ENCODE assay signal across 10 cellular contexts in genomic region chr2:55961318-55961911, GRCh38. TPM values are rescaled to one million over a fixed set of nuclear protein-coding genes. Genes with fewer than 3 reads are reported as not detected.
DNase-seq lines count a peak whose midpoint lies in the region; ATAC-seq and TF ChIP-seq lines count a peak whose summit lies in the region.
"Had no signal": no experiment of that assay in that cellular context is flagged by ENCODE, and none has a peak within 500 bp of the region (broad histone marks: within the 10 kb centered on the region; RNA-seq: fewer than 3 reads in every experiment).

No MANE protein-coding gene starts in this region.

- H3K4me3 ChIP-seq in Caco-2 (ENCODE audit: low read depth, low read length) (no peak overlapping the region), astrocyte of the spinal cord (ENCODE audit: low read depth, low read length) (no peak overlapping the region), kidney epithelial cell (ENCODE audit: low read depth, low read length) (no peak overlapping the region)

- in situ Hi-C loops in astrocyte of the spinal cord (cut with HindIII; ENCODE audit: low sequenced_read_pairs): no loop called here

- ATAC-seq in GM21526 (IDR thresholded peaks at IDR 0.05; ENCODE audit: low FRiP score, unreplicated experiment) (peak; percentile 58), GM19035 (IDR thresholded peaks at IDR 0.05; ENCODE audit: unreplicated experiment) (no peak), esophagus mucosa (no peak)
- no peak for ATAC-seq in stimulated activated effector memory CD8-positive, alpha-beta T cell treated with anti-CD3 and anti-CD28 coated beads, Interleukin-12 subunit alpha, Interleukin-12 subunit beta, amount 100 ng/mL, for 72 hours

- H3K4me1 ChIP-seq in Caco-2: peaks cover 14% of the 10 kb centered on the region

- H3K36me3 ChIP-seq in Caco-2 (ENCODE audit: control insufficient read depth, insufficient read depth, low read length) (no peaks in the 10 kb centered on the region), kidney epithelial cell (ENCODE audit: control insufficient read depth, insufficient read depth, low read length) (no peaks in the 10 kb centered on the region)

- H3K9me3 Mint-ChIP-seq in Caco-2 (ENCODE audit: unreplicated experiment): no peaks in the 10 kb centered on the region
- no peaks in the 10 kb centered on the region for H3K9me3 Mint-ChIP-seq in stimulated activated effector memory CD8-positive, alpha-beta T cell treated with anti-CD3 and anti-CD28 coated beads, Interleukin-12 subunit alpha, Interleukin-12 subunit beta, amount 100 ng/mL, for 72 hours

- CTCF ChIA-PET in Caco-2 (lab: Charles Lee): interaction anchor here (1.1 to 5.7 kb wide), 3 partner anchors 190 to 248 kb away, joined by 3 to 57 read pairs (median 3); no protein-coding TSS in a partner anchor

- no peak overlapping the region for H3K4me3 Mint-ChIP-seq in Caco-2 (ENCODE audit: unreplicated experiment)
- no peak overlapping the region for H3K4me3 Mint-ChIP-seq in stimulated activated effector memory CD8-positive, alpha-beta T cell treated with anti-CD3 and anti-CD28 coated beads, Interleukin-12 subunit alpha, Interleukin-12 subunit beta, amount 100 ng/mL, for 72 hours

- H3K9me3 ChIP-seq in Caco-2: no peaks in the 10 kb centered on the region

- TF ChIP-seq CTCF in Caco-2 (IDR thresholded peaks at IDR 0.05; ENCODE audit: insufficient read depth in 1 of 2, low read depth in 1 of 2, low read length in 1 of 2, severe bottlenecking in 1 of 2, unreplicated experiment in 1 of 2) (peak; percentile 66 to 83), astrocyte of the spinal cord (IDR thresholded peaks at IDR 0.05; ENCODE audit: low read depth, low read length) (peak; percentile 70), kidney epithelial cell (IDR thresholded peaks at IDR 0.05; ENCODE audit: insufficient read depth, low read length, poor library complexity, severe bottlenecking) (peak; percentile 59)

- no peaks in the 10 kb centered on the region for H3K36me3 Mint-ChIP-seq in Caco-2 (ENCODE audit: insufficient read depth, unreplicated experiment)
- H3K36me3 Mint-ChIP-seq in stimulated activated effector memory CD8-positive, alpha-beta T cell treated with anti-CD3 and anti-CD28 coated beads, Interleukin-12 subunit alpha, Interleukin-12 subunit beta, amount 100 ng/mL, for 72 hours: no peaks in the 10 kb centered on the region

- DNase-seq in Caco-2 (peak in 1 of 2 experiments; percentile 42), NCI-H2107 (lab: John Stamatoyannopoulos, UW) (peak; percentile 4), astrocyte of the spinal cord (ENCODE audit: low read depth, low spot score) (peak; percentile 77), kidney epithelial cell (ENCODE audit: low read depth) (no peak)
- DNase-seq in stimulated activated effector memory CD8-positive, alpha-beta T cell treated with anti-CD3 and anti-CD28 coated beads, Interleukin-12 subunit alpha, Interleukin-12 subunit beta, amount 100 ng/mL, for 72 hours (ENCODE audit: low spot score in 2 of 2): no peak
- DNase-seq: right cardiac atrium had no signal

- no peaks in the 10 kb centered on the region for H3K27me3 Mint-ChIP-seq in Caco-2 (ENCODE audit: insufficient read depth, unreplicated experiment)

- no TSS peak for BruUV-seq in Caco-2 (replicated peaks; lab: Mats Ljungman, UMichigan)

- POLR2A ChIA-PET in Caco-2 (lab: Charles Lee): no interaction called here

- peaks cover 21% of the 10 kb centered on the region for H3K4me1 Mint-ChIP-seq in Caco-2 (ENCODE audit: low read depth, unreplicated experiment)
- H3K4me1 Mint-ChIP-seq in stimulated activated effector memory CD8-positive, alpha-beta T cell treated with anti-CD3 and anti-CD28 coated beads, Interleukin-12 subunit alpha, Interleukin-12 subunit beta, amount 100 ng/mL, for 72 hours: no peaks in the 10 kb centered on the region

- H3K27ac Mint-ChIP-seq in Caco-2 (ENCODE audit: unreplicated experiment): peak overlapping the region; percentile 31
- no peak overlapping the region for H3K27ac Mint-ChIP-seq in stimulated activated effector memory CD8-positive, alpha-beta T cell treated with anti-CD3 and anti-CD28 coated beads, Interleukin-12 subunit alpha, Interleukin-12 subunit beta, amount 100 ng/mL, for 72 hours

- H3K27me3 ChIP-seq in Caco-2 (replicated peaks; ENCODE audit: control insufficient read depth, insufficient read depth, low read length) (no peaks in the 10 kb centered on the region), kidney epithelial cell (ENCODE audit: control insufficient read depth, insufficient read depth, low read length) (no peaks in the 10 kb centered on the region)

- intact Hi-C loops in Caco-2 (cut with micrococcal nuclease; ENCODE audit: unreplicated experiment): loop anchor here (1.0 to 2.0 kb wide), 5 partner anchors 47 to 274 kb away; no protein-coding TSS in a partner anchor

RNA-seq across cellular contexts. Expression of gene EFEMP1, which starts 37.8 kb away (rescaled TPM):
- total RNA-seq in Caco-2 (2022) (not detected in 2 replicates), kidney epithelial cell (35.8 and 40.7 TPM in 2 replicates), esophagus mucosa (12.7 TPM)
- total RNA-seq: T-helper 1 cell treated with Interleukin-12 subunit alpha and Interleukin-12 subunit beta and Interleukin-4 antibody, amounts not matched to agents 30 ng/mL and 1 ng/mL, for 36 hours had no signal

Comparison
In these comparisons a context has a peak if more than half of its experiments do, and no peak if none do; other contexts are left out.
1. DNase-seq: peak in NCI-H2107 (single experiment) and astrocyte of the spinal cord (single experiment); none in kidney epithelial cell (single experiment) and stimulated activated effector memory CD8-positive, alpha-beta T cell treated with anti-CD3 and anti-CD28 coated beads, Interleukin-12 subunit alpha, Interleukin-12 subunit beta, amount 100 ng/mL, for 72 hours (0 of 2).
2. RNA of gene EFEMP1, which starts 37.8 kb away (total RNA-seq): 35.8 to 40.7 TPM in kidney epithelial cell and 12.7 TPM in esophagus mucosa (single experiment); not detected in Caco-2; every median in the first group is over 10 times any median in the second.
3. Peak in every context shown above with its lines, with median percentiles within 50 percentile points of each other: CTCF ChIP-seq.